Comparison of ENCODE assay signal across 2 cellular contexts in genomic region chr20:5028258-5029059, GRCh38.
A peak's percentile ranks its signal among the peaks of the same experiment; 100 is the strongest.
TF ChIP-seq lines count a peak whose summit lies in the region.
"Not testable (repeated sequence)": the region's sequence is repeated elsewhere in the genome, so short reads cannot be mapped to it uniquely, and the experiment has no call there.

No MANE protein-coding gene starts in this region.

TF ChIP-seq in WTC11, 78 proteins besides CTCF, POLR2A, EP300 and RAD21:
- TF ChIP-seq HMGA2 (CRISPR knock-in tag; IDR thresholded peaks at IDR 0.05) = peak; percentile 17; the same call in 1 of the 2 replicates
- 0 out of 2 replicates have a peak, but pooled peaks have one; percentile 22 for TF ChIP-seq GABPB1 (CRISPR knock-in tag; IDR thresholded peaks at IDR 0.05)

TF ChIP-seq in HepG2, 621 proteins besides CTCF, POLR2A, EP300 and RAD21 (continues in another document):
- TF ChIP-seq GATA4 (IDR thresholded peaks at IDR 0.05; ENCODE audit: borderline replicate concordance, low read depth) (0 out of 2 replicates have a peak, but pooled peaks have one; percentile 14), KLF6 (CRISPR knock-in tag; IDR thresholded peaks at IDR 0.05) (peak; percentile 35; the same call in 1 of the 2 replicates), SALL1 (CRISPR knock-in tag; IDR thresholded peaks at IDR 0.05) (peak; percentile 60; the same call in 1 of the 2 replicates), ERF (CRISPR knock-in tag; IDR thresholded peaks at IDR 0.05) (peak; percentile 76; the same call in 1 of the 2 replicates), ZNF34 (CRISPR knock-in tag; IDR thresholded peaks at IDR 0.05; ENCODE audit: borderline replicate concordance) (0 out of 2 replicates have a peak, but pooled peaks have one; percentile 51), ZSCAN25 (CRISPR knock-in tag; IDR thresholded peaks at IDR 0.05) (0 out of 2 replicates have a peak, but pooled peaks have one; percentile 45), POGZ (CRISPR knock-in tag; IDR thresholded peaks at IDR 0.05) (peak; percentile 54), SKIL (CRISPR knock-in tag; IDR thresholded peaks at IDR 0.05; ENCODE audit: borderline replicate concordance) (peak; percentile 26; the same call in 1 of the 2 replicates), FOXJ3 (CRISPR knock-in tag; IDR thresholded peaks at IDR 0.05; ENCODE audit: borderline replicate concordance) (peak; percentile 84; the same call in 1 of the 2 replicates), ZNF331 (CRISPR knock-in tag; IDR thresholded peaks at IDR 0.05) (peak; percentile 82; the same call in 1 of the 2 replicates), ZMYM4 (CRISPR knock-in tag; IDR thresholded peaks at IDR 0.05) (peak; percentile 25; the same call in 1 of the 2 replicates), ELF1 (CRISPR knock-in tag; IDR thresholded peaks at IDR 0.05) (peak; percentile 22; the same call in 1 of the 2 replicates), SIX4 (CRISPR knock-in tag; IDR thresholded peaks at IDR 0.05) (0 out of 2 replicates have a peak, but pooled peaks have one; percentile 15), PAXIP1 (CRISPR knock-in tag; conservative IDR thresholded peaks at IDR 0.05) (peak; percentile 92), HDAC1 (CRISPR knock-in tag; IDR thresholded peaks at IDR 0.05) (peak; percentile 81), TARDBP (CRISPR knock-in tag; IDR thresholded peaks at IDR 0.05) (0 out of 2 replicates have a peak, but pooled peaks have one; percentile 26), PPARG (CRISPR knock-in tag; conservative IDR thresholded peaks at IDR 0.05) (peak; percentile 99), ARID3A (IDR thresholded peaks at IDR 0.05; ENCODE audit: low read depth, low read length) (peak; percentile 94), AHDC1 (CRISPR knock-in tag; IDR thresholded peaks at IDR 0.05; ENCODE audit: borderline replicate concordance) (peak; percentile 65; the same call in 1 of the 2 replicates), ETV5 (CRISPR knock-in tag; IDR thresholded peaks at IDR 0.05; ENCODE audit: borderline replicate concordance) (peak; percentile 26; the same call in 1 of the 2 replicates), FOSL2 (CRISPR knock-in tag; IDR thresholded peaks at IDR 0.05) (peak; percentile 39), SKI (IDR thresholded peaks at IDR 0.05; ENCODE audit: partially characterized antibody) (peak; percentile 68), ZGPAT (CRISPR knock-in tag; IDR thresholded peaks at IDR 0.05) (peak; percentile 73), SOX13 (IDR thresholded peaks at IDR 0.05) (peak; percentile 77), SOX13 (CRISPR knock-in tag; conservative IDR thresholded peaks at IDR 0.05 in 1 of 2, IDR thresholded peaks at IDR 0.05 in 1 of 2) (peak in 1 of 2 experiments; percentile 96; a peak in 2 of 4 replicates), NR2F2 (IDR thresholded peaks at IDR 0.05; ENCODE audit: borderline replicate concordance, low read depth) (peak; percentile 57), ZNF580 (CRISPR knock-in tag; IDR thresholded peaks at IDR 0.05; ENCODE audit: borderline replicate concordance, low read depth) (peak; percentile 61; the same call in 1 of the 2 replicates), KAT8 (CRISPR knock-in tag; IDR thresholded peaks at IDR 0.05) (peak; percentile 69), MIER3 (CRISPR knock-in tag; IDR thresholded peaks at IDR 0.05; ENCODE audit: borderline replicate concordance) (peak; percentile 73; the same call in 1 of the 2 replicates), CEBPG (CRISPR knock-in tag; IDR thresholded peaks at IDR 0.05) (peak; percentile 95), FOXP1 (IDR thresholded peaks at IDR 0.05) (peak; percentile 85), FOXP1 (CRISPR knock-in tag; IDR thresholded peaks at IDR 0.05) (peak; percentile 83), GATAD1 (CRISPR knock-in tag; IDR thresholded peaks at IDR 0.05) (peak; percentile 31; the same call in 1 of the 2 replicates), ZNF12 (CRISPR knock-in tag; IDR thresholded peaks at IDR 0.05) (peak; percentile 11; the same call in 1 of the 2 replicates), IRF2 (CRISPR knock-in tag; IDR thresholded peaks at IDR 0.05) (peak; percentile 19; the same call in 1 of the 2 replicates), SOX5 (CRISPR knock-in tag; IDR thresholded peaks at IDR 0.05; ENCODE audit: borderline replicate concordance) (peak; percentile 95), RARA (CRISPR knock-in tag; IDR thresholded peaks at IDR 0.05) (peak; percentile 82), ZNF205 (CRISPR knock-in tag; IDR thresholded peaks at IDR 0.05) (peak; percentile 36; the same call in 1 of the 2 replicates), ZNF710 (CRISPR knock-in tag; IDR thresholded peaks at IDR 0.05; ENCODE audit: borderline replicate concordance) (peak; percentile 46), HMG20A (CRISPR knock-in tag; IDR thresholded peaks at IDR 0.05; ENCODE audit: borderline replicate concordance) (peak; percentile 84), NR2C2 (CRISPR knock-in tag; IDR thresholded peaks at IDR 0.05; ENCODE audit: borderline replicate concordance) (peak; percentile 71), THAP11 (CRISPR knock-in tag; IDR thresholded peaks at IDR 0.05) (peak; percentile 65; the same call in 1 of the 2 replicates), MED1 (CRISPR knock-in tag; IDR thresholded peaks at IDR 0.05) (peak; percentile 74), FOXO1 (CRISPR knock-in tag; IDR thresholded peaks at IDR 0.05) (peak; percentile 85; the same call in 1 of the 2 replicates), TGIF2 (CRISPR knock-in tag; IDR thresholded peaks at IDR 0.05) (peak; percentile 66; the same call in 1 of the 2 replicates), GATAD2A (CRISPR knock-in tag; IDR thresholded peaks at IDR 0.05) (peak; percentile 96), RCOR2 (CRISPR knock-in tag; IDR thresholded peaks at IDR 0.05) (peak; percentile 26; the same call in 1 of the 2 replicates), PHF5A (CRISPR knock-in tag; IDR thresholded peaks at IDR 0.05; ENCODE audit: low read depth, unreplicated experiment) (peak; percentile 49), NFIC (IDR thresholded peaks at IDR 0.05; ENCODE audit: low read length) (peak; percentile 70; the same call in 1 of the 2 replicates), HNF4G (IDR thresholded peaks at IDR 0.05; ENCODE audit: borderline replicate concordance, low read depth, low read length) (peak; percentile 63)
- TF ChIP-seq HNF4G (CRISPR knock-in tag; IDR thresholded peaks at IDR 0.05; ENCODE audit: borderline replicate concordance, low read depth) = not testable (repeated sequence)
